ENCODE assay signal across 26 cellular contexts in genomic region chrX:152520653-152521052, GRCh38.
DNase-seq lines count a peak whose midpoint lies in the region; ATAC-seq and TF ChIP-seq lines count a peak whose summit lies in the region.
"Had no signal": no experiment of that assay in that cellular context is flagged by ENCODE, and none has a peak within 500 bp of the region (broad histone marks: within the 10 kb centered on the region; RNA-seq: fewer than 3 reads in every experiment).

No MANE protein-coding gene starts in this region.

- no peaks in the 10 kb centered on the region for H3K36me3 ChIP-seq in thyroid gland
- H3K36me3 ChIP-seq: HAP-1, SJCRH30 had no signal

- H3K27me3 Mint-ChIP-seq in effector memory CD8-positive, alpha-beta T cell, result no peaks in the 10 kb centered on the region
- H3K27me3 Mint-ChIP-seq: B cell; CD4-positive, CD25-positive, alpha-beta regulatory T cell had no signal

- no peaks in the 10 kb centered on the region for H3K36me3 Mint-ChIP-seq in effector memory CD8-positive, alpha-beta T cell (ENCODE audit: insufficient read depth)
- H3K36me3 Mint-ChIP-seq: CD4-positive, CD25-positive, alpha-beta regulatory T cell had no signal

- H3K4me3 Mint-ChIP-seq in effector memory CD8-positive, alpha-beta T cell, result no peak overlapping the region
- H3K4me3 Mint-ChIP-seq: B cell; CD4-positive, CD25-positive, alpha-beta regulatory T cell; T-helper 1 cell treated with Interleukin-12 subunit alpha and Interleukin-12 subunit beta and Interleukin-4 antibody, amounts not matched to agents 30 μg/mL and 1 μg/mL, for 36 hours had no signal

- peak; percentile 64 for DNase-seq in RPMI8226
- no peak for DNase-seq in effector memory CD8-positive, alpha-beta T cell
- no peak for DNase-seq in thyroid gland
- DNase-seq in activated CD8-positive, alpha-beta memory T cell treated with anti-CD3 and anti-CD28 coated beads, Interleukin-2, amount 50 U/mL, for 48 hours, result no peak
- DNase-seq: 8988T; CD4-positive, CD25-positive, alpha-beta regulatory T cell; COR-L47; DMS 273 treated with DMSO at 0.1 percent for 48 hours; GDM1; KBM-7; MV-4-11; NCI-H1417; NCI-H187; NCI-H226; NCI-H524; NCI-H82; PC-3; SJCRH30 had no signal

- 25 to 30% methylated on average over 1 of the region's 1 CpG for WGBS in thyroid gland, 2 donors

- TF ChIP-seq CTCF in thyroid gland (IDR thresholded peaks at IDR 0.05), result no peak

- ATAC-seq in GM18508 (IDR thresholded peaks at IDR 0.05; ENCODE audit: insufficient read depth, unreplicated experiment) (peak; percentile 85), GM19351 (IDR thresholded peaks at IDR 0.05; ENCODE audit: unreplicated experiment) (peak; percentile 70), HG03196 (IDR thresholded peaks at IDR 0.05; ENCODE audit: unreplicated experiment) (peak; percentile 58), GM21423 (IDR thresholded peaks at IDR 0.05; ENCODE audit: unreplicated experiment) (no peak)
- no peak for ATAC-seq in effector memory CD8-positive, alpha-beta T cell (replicated peaks)
- ATAC-seq: HepG2, PC-3 had no signal

- H3K4me1 Mint-ChIP-seq in effector memory CD8-positive, alpha-beta T cell (ENCODE audit: low read depth in 2 of 2), result no peaks in the 10 kb centered on the region
- H3K4me1 Mint-ChIP-seq: B cell; CD4-positive, CD25-positive, alpha-beta regulatory T cell had no signal

- H3K27ac ChIP-seq in thyroid gland, result no peak overlapping the region
- H3K27ac ChIP-seq: SJCRH30 had no signal

- H3K27ac Mint-ChIP-seq in effector memory CD8-positive, alpha-beta T cell, result no peak overlapping the region
- H3K27ac Mint-ChIP-seq: B cell; CD4-positive, CD25-positive, alpha-beta regulatory T cell; T-helper 1 cell treated with Interleukin-12 subunit alpha and Interleukin-12 subunit beta and Interleukin-4 antibody, amounts not matched to agents 30 μg/mL and 1 μg/mL, for 36 hours had no signal

- H3K9me3 Mint-ChIP-seq in effector memory CD8-positive, alpha-beta T cell, result no peaks in the 10 kb centered on the region
- H3K9me3 Mint-ChIP-seq: T-helper 1 cell treated with Interleukin-12 subunit alpha and Interleukin-12 subunit beta and Interleukin-4 antibody, amounts not matched to agents 30 μg/mL and 1 μg/mL, for 36 hours had no signal

- no peaks in the 10 kb centered on the region for H3K4me1 ChIP-seq in thyroid gland
- H3K4me1 ChIP-seq: HAP-1, SJCRH30 had no signal

- no peak overlapping the region for H3K4me3 ChIP-seq in thyroid gland (replicated peaks in 1 of 3)
- H3K4me3 ChIP-seq: HAP-1, SJCRH30 had no signal

- no peaks in the 10 kb centered on the region for H3K9me3 ChIP-seq in thyroid gland
- H3K9me3 ChIP-seq: HAP-1, SJCRH30 had no signal

- intact Hi-C loops in thyroid gland (cut with DNase I), result no loop called here

- no peak for TF ChIP-seq POLR2A in thyroid gland (IDR thresholded peaks at IDR 0.05)

- H3K27me3 ChIP-seq in thyroid gland, result no peaks in the 10 kb centered on the region
- H3K27me3 ChIP-seq: SJCRH30 had no signal

Comparison
In these comparisons a context has a peak if more than half of its experiments do, and no peak if none do; other contexts are left out.
1. ATAC-seq: peak in GM18508 (single experiment), GM19351 (single experiment) and HG03196 (single experiment); none in effector memory CD8-positive, alpha-beta T cell (single experiment) and GM21423 (single experiment).